8 cellular contexts compared by ENCODE assay signal in genomic region chr12:98418357-98419075, GRCh38.
A peak's percentile ranks its signal among the peaks of the same experiment; 100 is the strongest.
DNase-seq lines count a peak whose midpoint lies in the region.

No MANE protein-coding gene starts in this region.

- peak overlapping the region; percentile 40 to 52 for H3K27ac ChIP-seq in mucosa of rectum (ENCODE audit: low read depth in 2 of 2, low read length in 2 of 2)

- H3K4me3 ChIP-seq in HAP-1 (no peak overlapping the region), mucosa of rectum (ENCODE audit: low read length in 2 of 2) (peak overlapping the region; percentile 37 to 42)

- DNase-seq in Daoy (ENCODE audit: low read depth): peak; percentile 86
- peak; percentile 39 to 79 for DNase-seq in HAP-1 (ENCODE audit: low spot score in 2 of 2)
- DNase-seq in M059J (ENCODE audit: low read depth): peak; percentile 91
- peak; percentile 98 for DNase-seq in dedifferentiated amniotic fluid mesenchymal stem cell (ENCODE audit: extremely low spot score)
- DNase-seq in putamen (ENCODE audit: low spot score): no peak
- no peak for DNase-seq in GDM1 (lab: John Stamatoyannopoulos, UW)
- DNase-seq in HuH-7 (ENCODE audit: low spot score): no peak

- H3K9me3 ChIP-seq in HAP-1: no peaks in the 10 kb centered on the region
- no peaks in the 10 kb centered on the region for H3K9me3 ChIP-seq in mucosa of rectum (ENCODE audit: control insufficient read depth in 2 of 2, low read length in 2 of 2)

- no peaks in the 10 kb centered on the region for H3K36me3 ChIP-seq in HAP-1 (replicated peaks)
- no peaks in the 10 kb centered on the region for H3K36me3 ChIP-seq in mucosa of rectum (ENCODE audit: control insufficient read depth in 2 of 2, insufficient read depth in 2 of 2, low read length in 2 of 2)

- H3K4me1 ChIP-seq in HAP-1 (peaks cover 9% of the 10 kb centered on the region), mucosa of rectum (ENCODE audit: control insufficient read depth in 2 of 2, insufficient read depth in 2 of 2, low read length in 2 of 2) (peaks cover 19 to 26% of the 10 kb centered on the region in 2 donors)

- H3K27me3 ChIP-seq in HAP-1 (ENCODE audit: low read depth): no peaks in the 10 kb centered on the region
- H3K27me3 ChIP-seq in mucosa of rectum (ENCODE audit: control insufficient read depth in 2 of 2, insufficient read depth in 2 of 2, low read length in 2 of 2): no peaks in the 10 kb centered on the region

- in situ Hi-C loops in HAP-1 (cut with MboI; ENCODE audit: low sequenced_read_pairs): no loop called here

- H3K9ac ChIP-seq in mucosa of rectum (ENCODE audit: low read depth in 1 of 2, low read length in 2 of 2): no peak overlapping the region

Comparison
In these comparisons a context has a peak if more than half of its experiments do, and no peak if none do; other contexts are left out.
1. DNase-seq: peak in Daoy (single experiment), HAP-1 (2 of 2), M059J (single experiment) and dedifferentiated amniotic fluid mesenchymal stem cell (single experiment); none in putamen (single experiment), GDM1 (single experiment) and HuH-7 (single experiment).